Comparison of ENCODE assay signal across 8 cellular contexts in the genomic region with DNA sequence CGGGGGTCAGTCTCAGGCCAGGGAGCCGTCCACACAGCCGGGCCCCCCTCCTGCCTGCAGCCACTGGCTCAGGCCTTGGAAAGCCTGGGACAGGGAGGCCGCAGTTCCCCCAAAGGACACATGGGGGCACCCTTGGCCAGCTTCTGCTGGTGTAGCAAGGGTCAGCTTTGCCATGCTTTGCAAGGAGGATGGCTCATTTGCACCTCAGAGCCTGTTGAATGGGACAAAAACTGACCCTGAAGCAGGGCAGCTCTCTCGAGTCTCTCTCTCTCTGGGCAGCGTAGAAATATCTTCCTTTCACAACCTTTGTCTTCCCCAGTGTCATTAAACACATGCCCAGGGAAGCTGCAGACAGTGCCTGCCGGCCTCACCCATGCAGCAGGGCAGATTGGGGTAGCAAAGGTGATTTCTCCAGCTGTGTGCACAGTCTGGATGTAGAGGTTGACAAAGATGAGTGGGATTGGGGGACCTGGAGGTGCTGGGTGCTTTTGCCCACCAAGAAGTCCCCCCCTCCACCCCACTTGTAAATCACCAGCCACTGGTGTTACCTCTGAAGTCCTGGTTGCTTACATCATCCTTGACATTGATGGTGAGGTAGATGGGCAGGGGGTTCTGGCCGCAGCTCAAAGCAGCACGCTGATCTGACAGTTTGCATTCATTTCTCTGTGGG. TPM values are rescaled to one million over a fixed set of nuclear protein-coding genes. Genes with fewer than 3 reads are reported as not detected.
DNase-seq lines count a peak whose midpoint lies in the region; ATAC-seq and TF ChIP-seq lines count a peak whose summit lies in the region.

No MANE protein-coding gene starts in this region.

- no peaks in the 10 kb centered on the region for H3K9me3 Mint-ChIP-seq in activated T-cell treated with anti-CD3 and anti-CD28 coated beads, Interleukin-2, amount 50 U/mL, for 4 hours
- H3K9me3 Mint-ChIP-seq in nephron: no peaks in the 10 kb centered on the region

- CTCF ChIA-PET in PC-3 (lab: Charles Lee): interaction anchor here (0.9 to 1.9 kb wide), 2 partner anchors 67 to 150 kb away, joined by 3 to 14 read pairs; no protein-coding TSS in a partner anchor

- H3K36me3 Mint-ChIP-seq in activated T-cell treated with anti-CD3 and anti-CD28 coated beads, Interleukin-2, amount 50 U/mL, for 4 hours (ENCODE audit: insufficient read depth): no peaks in the 10 kb centered on the region
- no peaks in the 10 kb centered on the region for H3K36me3 Mint-ChIP-seq in nephron (ENCODE audit: low read depth)

- POLR2A ChIA-PET in PC-3 (lab: Charles Lee; ENCODE audit: unreplicated experiment): no interaction called here

- H3F3A ChIP-seq in PC-3 (ENCODE audit: low read length, unreplicated experiment): no peaks in the 10 kb centered on the region

- H3K27ac ChIP-seq in DND-41 (ENCODE audit: low read length) (no peak overlapping the region), PC-3 (ENCODE audit: low read length) (no peak overlapping the region), fibroblast of lung (ENCODE audit: insufficient read depth, low read length) (no peak overlapping the region)

- H2AFZ ChIP-seq in DND-41 (ENCODE audit: low read depth, low read length): no peak overlapping the region
- no peak overlapping the region for H2AFZ ChIP-seq in PC-3 (ENCODE audit: low read length)
- H2AFZ ChIP-seq in fibroblast of lung (ENCODE audit: low read length): no peak overlapping the region

- H3K4me1 Mint-ChIP-seq in activated T-cell treated with anti-CD3 and anti-CD28 coated beads, Interleukin-2, amount 50 U/mL, for 4 hours (ENCODE audit: low read depth): no peaks in the 10 kb centered on the region
- H3K4me1 Mint-ChIP-seq in nephron: no peaks in the 10 kb centered on the region

- BruUV-seq in PC-3 (replicated peaks; lab: Mats Ljungman, UMichigan): no TSS peak

- H3K4me3 ChIP-seq in DND-41 (ENCODE audit: low read depth in 1 of 2, low read length in 2 of 2): no peak overlapping the region
- H3K4me3 ChIP-seq in PC-3 (ENCODE audit: low read length): no peak overlapping the region
- H3K4me3 ChIP-seq in fibroblast of lung (replicated peaks in 1 of 4; ENCODE audit: control extremely low read depth in 1 of 4, insufficient read depth in 1 of 4, low read depth in 3 of 4, low read length in 4 of 4): no peak overlapping the region

- H3K27me3 ChIP-seq in DND-41 (ENCODE audit: insufficient read depth, low read length, poor library complexity) (no peaks in the 10 kb centered on the region), PC-3 (ENCODE audit: low read length) (no peaks in the 10 kb centered on the region), fibroblast of lung (ENCODE audit: control insufficient read depth, insufficient read depth, low read length) (peaks cover 3% of the 10 kb centered on the region)

- H3K27ac Mint-ChIP-seq in nephron: no peak overlapping the region

- peaks cover 2% of the 10 kb centered on the region for H3K27me3 Mint-ChIP-seq in activated T-cell treated with anti-CD3 and anti-CD28 coated beads, Interleukin-2, amount 50 U/mL, for 4 hours (ENCODE audit: low read depth)
- H3K27me3 Mint-ChIP-seq in nephron (ENCODE audit: low read depth): peaks cover 16% of the 10 kb centered on the region

- H3K4me1 ChIP-seq in DND-41 (ENCODE audit: insufficient read depth, low read length) (no peaks in the 10 kb centered on the region), PC-3 (ENCODE audit: insufficient read depth, low read length) (no peaks in the 10 kb centered on the region), fibroblast of lung (ENCODE audit: control insufficient read depth, extremely low read depth, insufficient read depth, low read length) (no peaks in the 10 kb centered on the region)

- H3K9ac ChIP-seq in DND-41 (ENCODE audit: low read depth, low read length) (no peak overlapping the region), PC-3 (ENCODE audit: low read length) (no peak overlapping the region), fibroblast of lung (ENCODE audit: insufficient read depth, low read length) (no peak overlapping the region)

- no peaks in the 10 kb centered on the region for H3K36me3 ChIP-seq in DND-41 (ENCODE audit: insufficient read depth, low read length)
- H3K36me3 ChIP-seq in PC-3 (ENCODE audit: low read depth, low read length): no peaks in the 10 kb centered on the region
- H3K36me3 ChIP-seq in fibroblast of lung (ENCODE audit: control insufficient read depth, insufficient read depth, low read length): no peaks in the 10 kb centered on the region

- H3K9me3 ChIP-seq in DND-41 (ENCODE audit: insufficient read depth, low read length, severe bottlenecking): no peaks in the 10 kb centered on the region
- H3K9me3 ChIP-seq in PC-3 (ENCODE audit: low read length): no peaks in the 10 kb centered on the region
- no peaks in the 10 kb centered on the region for H3K9me3 ChIP-seq in fibroblast of lung (ENCODE audit: control insufficient read depth, insufficient read depth, low read depth, low read length)

- intact Hi-C loops in PC-3 (cut with micrococcal nuclease): loop anchor here (1.0 kb wide), 1 partner anchor 68 kb away; no protein-coding TSS in a partner anchor

- peak; percentile 77 for DNase-seq in DND-41
- peak; percentile 91 for DNase-seq in PC-3
- peak; percentile 82 for DNase-seq in activated T-cell treated with anti-CD3 and anti-CD28 coated beads, Interleukin-2, amount 50 U/mL, for 4 hours
- peak; percentile 42 to 68 for DNase-seq in fibroblast of lung (ENCODE audit: low read depth in 2 of 2)
- peak; percentile 43 to 78 (median 68) for DNase-seq in stimulated activated naive CD4-positive, alpha-beta T cell (lab: John Stamatoyannopoulos, UW)

- peak; percentile 94 for ATAC-seq in DND-41 (ENCODE audit: insufficient read depth, low read depth)
- peak; percentile 62 for ATAC-seq in HG02885 (IDR thresholded peaks at IDR 0.05; ENCODE audit: poor library complexity, unreplicated experiment)
- peak; percentile 98 for ATAC-seq in PC-3
- ATAC-seq in activated T-cell treated with anti-CD3 and anti-CD28 coated beads, Interleukin-2, amount 50 U/mL, for 4 hours: peak; percentile 89 to 97
- ATAC-seq in GM21381 (IDR thresholded peaks at IDR 0.05; ENCODE audit: unreplicated experiment): no peak

- TF ChIP-seq CTCF in DND-41 (IDR thresholded peaks at IDR 0.05; ENCODE audit: borderline replicate concordance, extremely low read depth, low read length, poor library complexity, severe bottlenecking) (peak; percentile 96), PC-3 (conservative IDR thresholded peaks at IDR 0.05; ENCODE audit: low read depth, low read length) (peak; percentile 97), fibroblast of lung (conservative IDR thresholded peaks at IDR 0.05 in 1 of 2, IDR thresholded peaks at IDR 0.05 in 1 of 2; ENCODE audit: low read depth in 1 of 2, low read length in 2 of 2) (peak; percentile 93 to 99), nephron (IDR thresholded peaks at IDR 0.05; ENCODE audit: unreplicated experiment in 3 of 3) (peak; percentile 97 to 98 (median 98))

- H3K4me2 ChIP-seq in DND-41 (ENCODE audit: insufficient read depth, low read length) (no peak overlapping the region), PC-3 (ENCODE audit: low read length) (no peak overlapping the region), fibroblast of lung (ENCODE audit: extremely low read depth, insufficient read depth, low read length) (no peak overlapping the region)

- H3K4me3 Mint-ChIP-seq in activated T-cell treated with anti-CD3 and anti-CD28 coated beads, Interleukin-2, amount 50 U/mL, for 4 hours: no peak overlapping the region
- H3K4me3 Mint-ChIP-seq in nephron: no peak overlapping the region

- H3K9me2 ChIP-seq in PC-3 (replicated peaks; ENCODE audit: low read length): no peaks in the 10 kb centered on the region

- no peaks in the 10 kb centered on the region for H3K79me2 ChIP-seq in DND-41 (ENCODE audit: insufficient read depth, low read length)
- no peaks in the 10 kb centered on the region for H3K79me2 ChIP-seq in PC-3 (ENCODE audit: low read length)
- H3K79me2 ChIP-seq in fibroblast of lung (ENCODE audit: control insufficient read depth, insufficient read depth, low read length): no peaks in the 10 kb centered on the region

- no peaks in the 10 kb centered on the region for H4K20me1 ChIP-seq in DND-41 (ENCODE audit: insufficient read depth, low read length)
- no peaks in the 10 kb centered on the region for H4K20me1 ChIP-seq in PC-3 (ENCODE audit: low read length)
- no peaks in the 10 kb centered on the region for H4K20me1 ChIP-seq in fibroblast of lung (ENCODE audit: control insufficient read depth, extremely low read depth, insufficient read depth, low read length)

RNA-seq across cellular contexts. Expression of a gene that starts 17.4 kb away (rescaled TPM):
- total RNA-seq in PC-3 (2014; rRNA removed) (57.8 and 66.9 TPM in 2 replicates), fibroblast of lung (9.5 and 22.0 TPM in 2 replicates)
- total RNA-seq in activated T-cell treated with anti-CD3 and anti-CD28 coated beads, Interleukin-2, amount 50 U/mL, for 4 hours: 10 to 100 TPM; 25.7 to 33.8 (median 27.6) TPM
- polyA plus RNA-seq in fibroblast of lung: 19.3 and 37.0 TPM in 2 replicates
- polyA plus RNA-seq in fibroblast of lung (2012): 18.3 and 34.2 TPM in 2 replicates
- polyA minus RNA-seq in fibroblast of lung (ENCODE audit: low replicate concordance): 30.0 and 48.4 TPM in 2 replicates

RNA-seq across cellular contexts. Expression of a gene that starts 31.1 kb away (rescaled TPM):
- total RNA-seq in PC-3 (2014; rRNA removed) (not detected in 2 replicates), fibroblast of lung (not detected in 2 replicates)
- not detected for total RNA-seq in activated T-cell treated with anti-CD3 and anti-CD28 coated beads, Interleukin-2, amount 50 U/mL, for 4 hours
- polyA plus RNA-seq in fibroblast of lung: not detected in 2 replicates
- polyA plus RNA-seq in fibroblast of lung (2012): not detected in 2 replicates
- polyA minus RNA-seq in fibroblast of lung (ENCODE audit: low replicate concordance): not detected in 2 replicates
